In genomic region chr14:105215602-105216001, GRCh38 we compare ENCODE assay signal across 3 cellular contexts.
TF ChIP-seq lines count a peak whose summit lies in the region.

No MANE protein-coding gene starts in this region.

TF ChIP-seq in GM12891, 5 proteins besides CTCF, POLR2A, EP300 and RAD21:
- TF ChIP-seq PAX5 (IDR thresholded peaks at IDR 0.05; ENCODE audit: insufficient read depth, low read length, severe bottlenecking), result no peak
- no peak for TF ChIP-seq POLR2AphosphoS5 (IDR thresholded peaks at IDR 0.05; ENCODE audit: low read depth, low read length)
- TF ChIP-seq POU2F2 (IDR thresholded peaks at IDR 0.05; ENCODE audit: low read depth, low read length), result no peak
- TF ChIP-seq TAF1 (IDR thresholded peaks at IDR 0.05; ENCODE audit: low read depth, low read length), result no peak
- no peak for TF ChIP-seq SPI1 (IDR thresholded peaks at IDR 0.05; ENCODE audit: low read depth, low read length)

TF ChIP-seq in HEK293T, 16 proteins besides CTCF, POLR2A, EP300 and RAD21:
- TF ChIP-seq LEF1 (IDR thresholded peaks at IDR 0.05; ENCODE audit: borderline replicate concordance) (no peak), TARDBP (IDR thresholded peaks at IDR 0.05) (peak; percentile 76)
TF ChIP-seq in HEK293T: peak in this region for 1.

TF ChIP-seq in H1, 55 proteins besides CTCF, POLR2A, EP300 and RAD21:
- TF ChIP-seq CREB1 (IDR thresholded peaks at IDR 0.05) (no peak), SIN3A (conservative IDR thresholded peaks at IDR 0.05 in 1 of 2, IDR thresholded peaks at IDR 0.05 in 1 of 2; ENCODE audit: low read depth in 1 of 2, low read length in 2 of 2) (no peak), POU5F1 (IDR thresholded peaks at IDR 0.05; ENCODE audit: low read depth, low read length) (no peak), POLR2AphosphoS5 (IDR thresholded peaks at IDR 0.05; ENCODE audit: low read depth, low read length) (no peak), CBX5 (IDR thresholded peaks at IDR 0.05; ENCODE audit: low read depth, low read length) (no peak), CHD2 (IDR thresholded peaks at IDR 0.05; ENCODE audit: low read length) (no peak), KDM5A (IDR thresholded peaks at IDR 0.05; ENCODE audit: low read length) (no peak), RFX5 (IDR thresholded peaks at IDR 0.05; ENCODE audit: borderline replicate concordance, low read depth, low read length) (no peak), KDM4A (IDR thresholded peaks at IDR 0.05; ENCODE audit: low read depth, low read length, severe bottlenecking) (no peak), CHD7 (IDR thresholded peaks at IDR 0.05; ENCODE audit: insufficient replicate concordance, low read length) (no peak), ATF2 (IDR thresholded peaks at IDR 0.05; ENCODE audit: low read length) (no peak), TEAD4 (IDR thresholded peaks at IDR 0.05; ENCODE audit: low read depth, low read length) (no peak), TCF12 (IDR thresholded peaks at IDR 0.05; ENCODE audit: low read depth, low read length) (no peak), SP1 (IDR thresholded peaks at IDR 0.05; ENCODE audit: low read depth, low read length) (no peak)
